In genomic region chr13:50378513-50378970, GRCh38 we compare ENCODE assay signal across 18 cellular contexts.
DNase-seq lines count a peak whose midpoint lies in the region; ATAC-seq and FAIRE-seq lines count a peak whose summit lies in the region.
"Had no signal": no experiment of that assay in that cellular context is flagged by ENCODE, and none has a peak within 500 bp of the region (broad histone marks: within the 10 kb centered on the region; RNA-seq: fewer than 3 reads in every experiment).

No MANE protein-coding gene starts in this region.

- H2AFZ ChIP-seq in Karpas-422 (ENCODE audit: low read length): 0 out of 2 replicates have a peak overlapping the region, but pooled peaks have one; percentile 3

- no peak overlapping the region for H3K23ac ChIP-seq in mesendoderm (ENCODE audit: low read length)

- H3K27me3 ChIP-seq in Karpas-422 (ENCODE audit: low read length) (no peaks in the 10 kb centered on the region), mesendoderm (ENCODE audit: insufficient read depth, low read length, poor library complexity) (no peaks in the 10 kb centered on the region), small intestine (ENCODE audit: control insufficient read depth in 2 of 2, insufficient read depth in 2 of 2, low read length in 2 of 2) (no peaks in the 10 kb centered on the region)
- H3K27me3 ChIP-seq: heart left ventricle, Peyer's patch had no signal

- peaks cover 7% of the 10 kb centered on the region; the same call in 1 of the 2 replicates for H3K9me3 ChIP-seq in Karpas-422 (ENCODE audit: low read length)
- H3K9me3 ChIP-seq in small intestine (ENCODE audit: control insufficient read depth, low read depth): no peaks in the 10 kb centered on the region
- H3K9me3 ChIP-seq: Peyer's patch had no signal

- H2BK5ac ChIP-seq in mesendoderm (ENCODE audit: low read length): no peak overlapping the region

- ATAC-seq in GM19455 (IDR thresholded peaks at IDR 0.05; ENCODE audit: unreplicated experiment): no peak
- ATAC-seq: heart left ventricle, K562, right cardiac atrium had no signal

- no peak overlapping the region for H3K18ac ChIP-seq in mesendoderm (ENCODE audit: low read length)

- peak overlapping the region; percentile 78 for H2BK15ac ChIP-seq in mesendoderm (replicated peaks; ENCODE audit: low read depth)

- no peaks in the 10 kb centered on the region for H3K79me1 ChIP-seq in mesendoderm (ENCODE audit: low read length)

- H4K8ac ChIP-seq in mesendoderm (ENCODE audit: low read depth, low read length): no peak overlapping the region

- no peak overlapping the region for H4K5ac ChIP-seq in mesendoderm (ENCODE audit: low read length)

- H3K79me2 ChIP-seq in Karpas-422 (ENCODE audit: low read length): no peaks in the 10 kb centered on the region
- H3K79me2 ChIP-seq in mesendoderm (ENCODE audit: control insufficient read depth, insufficient read depth, low read length): no peaks in the 10 kb centered on the region

- no peaks in the 10 kb centered on the region for H3K9me2 ChIP-seq in Karpas-422 (replicated peaks; ENCODE audit: insufficient read depth, low read length)

- no CpG with 5 or more reads among the region's 4 CpGs for WGBS in mesendoderm (ENCODE audit: extremely low coverage, insufficient coverage, low lambda C conversion rate)
- 70 to 71% (median 70%) methylated on average over 4 of the region's 4 CpGs for WGBS in small intestine, 3 donors

- H3K56ac ChIP-seq in mesendoderm (ENCODE audit: low read length): no peak overlapping the region

- H3K4me2 ChIP-seq in Karpas-422 (ENCODE audit: low read depth, low read length, poor library complexity, severe bottlenecking) (peak overlapping the region; percentile 56), mesendoderm (ENCODE audit: low read length) (no peak overlapping the region)

- H3K27ac ChIP-seq in Karpas-422 (ENCODE audit: low read length) (peak overlapping the region; percentile 83), mesendoderm (ENCODE audit: low read depth, low read length) (no peak overlapping the region), small intestine (ENCODE audit: low read depth in 1 of 2, low read length in 1 of 2) (no peak overlapping the region)
- H3K27ac ChIP-seq: heart left ventricle, Peyer's patch had no signal

- no peak overlapping the region for H3K4ac ChIP-seq in mesendoderm (ENCODE audit: low read depth, low read length)

- no peak for FAIRE-seq in small intestine (lab: Jason Lieb, UNC)

- peaks cover 45% of the 10 kb centered on the region for H3K4me1 ChIP-seq in Karpas-422 (ENCODE audit: low read length)
- peaks cover 6% of the 10 kb centered on the region for H3K4me1 ChIP-seq in mesendoderm (ENCODE audit: control insufficient read depth, low read depth, low read length)
- H3K4me1 ChIP-seq in small intestine (ENCODE audit: control insufficient read depth in 2 of 2, insufficient read depth in 1 of 2, low read depth in 1 of 2, low read length in 1 of 2): no peaks in the 10 kb centered on the region
- H3K4me1 ChIP-seq: heart left ventricle, Peyer's patch had no signal

- no peaks in the 10 kb centered on the region for H4K20me1 ChIP-seq in Karpas-422 (ENCODE audit: insufficient read depth, low read depth, low read length)

- no peak overlapping the region for H2AK5ac ChIP-seq in mesendoderm (ENCODE audit: low read length)

- peak overlapping the region; percentile 16; the same call in 1 of the 2 replicates for H3K4me3 ChIP-seq in Karpas-422 (ENCODE audit: low read length)
- no peak overlapping the region for H3K4me3 ChIP-seq in mesendoderm (ENCODE audit: low read length)
- no peak overlapping the region for H3K4me3 ChIP-seq in small intestine (ENCODE audit: low read depth in 1 of 2, low read length in 2 of 2)
- H3K4me3 ChIP-seq: heart left ventricle, K562, Peyer's patch had no signal

- peak overlapping the region; percentile 26; the same call in 1 of the 2 replicates for H3K9ac ChIP-seq in Karpas-422 (ENCODE audit: low read length)
- H3K9ac ChIP-seq in mesendoderm (ENCODE audit: low read length): no peak overlapping the region

- DNase-seq in COLO668 (lab: John Stamatoyannopoulos, UW; ENCODE audit: unreplicated experiment): peak; percentile 57
- DNase-seq in Karpas-422: peak; percentile 74
- DNase-seq in NCI-H82 treated with DMSO at 0.1 percent for 48 hours (lab: John Stamatoyannopoulos, UW; ENCODE audit: unreplicated experiment): peak; percentile 36
- peak; percentile 48 for DNase-seq in mesendoderm
- DNase-seq in Ammon's horn (ENCODE audit: low spot score): no peak
- DNase-seq in nucleus accumbens (lab: John Stamatoyannopoulos, UW): no peak
- no peak for DNase-seq in small intestine
- DNase-seq: activated CD4-positive, alpha-beta T cell treated with anti-CD3 and anti-CD28 coated beads for 48 hours; activated CD8-positive, alpha-beta memory T cell treated with anti-CD3 and anti-CD28 coated beads, Interleukin-2, amount 50 U/mL, for 48 hours; activated naive CD4-positive, alpha-beta T cell; anterior cingulate cortex; CD8-positive, alpha-beta memory T cell; effector CD4-positive, alpha-beta T cell; heart left ventricle; Peyer's patch; right cardiac atrium had no signal

- no peak overlapping the region for H2BK120ac ChIP-seq in mesendoderm (ENCODE audit: low read depth, low read length)

- H3K36me3 ChIP-seq in Karpas-422 (ENCODE audit: insufficient read depth, low read length) (peaks cover 7% of the 10 kb centered on the region; the same call in 1 of the 2 replicates), mesendoderm (ENCODE audit: control insufficient read depth, insufficient read depth, low read length) (no peaks in the 10 kb centered on the region), small intestine (ENCODE audit: control insufficient read depth in 2 of 2, insufficient read depth in 2 of 2, low read length in 2 of 2) (no peaks in the 10 kb centered on the region)
- H3K36me3 ChIP-seq: heart left ventricle, Peyer's patch had no signal

Comparison
In these comparisons a context has a peak if more than half of its experiments do, and no peak if none do; other contexts are left out.
1. DNase-seq: peak in COLO668 (single experiment), Karpas-422 (single experiment), NCI-H82 treated with DMSO at 0.1 percent for 48 hours (single experiment) and mesendoderm (single experiment); none in Ammon's horn (single experiment), nucleus accumbens (0 of 56) and small intestine (single experiment).